In genomic region chr6:63615590-63615989, GRCh38 we compare ENCODE assay signal across 1 cellular context.
A peak's percentile ranks its signal among the peaks of the same experiment; 100 is the strongest.
TF ChIP-seq lines count a peak whose summit lies in the region.

No MANE protein-coding gene starts in this region.

TF ChIP-seq in HepG2, 621 proteins besides CTCF, POLR2A, EP300 and RAD21:
- TF ChIP-seq SNRNP70 (IDR thresholded peaks at IDR 0.05; ENCODE audit: low read depth, low read length) = no peak
- TF ChIP-seq ATF7 (IDR thresholded peaks at IDR 0.05) = peak; percentile 48
- TF ChIP-seq ATF7 (CRISPR knock-in tag; IDR thresholded peaks at IDR 0.05) = no peak
TF ChIP-seq in HepG2: peak in this region for 1.
